In genomic region chr10:18659784-18660561, GRCh38 we compare ENCODE assay signal across 8 cellular contexts. TPM values are rescaled to one million over a fixed set of nuclear protein-coding genes. Genes with fewer than 3 reads are reported as not detected.
A peak's percentile ranks its signal among the peaks of the same experiment; 100 is the strongest.
DNase-seq lines count a peak whose midpoint lies in the region; ATAC-seq and TF ChIP-seq lines count a peak whose summit lies in the region.

No MANE protein-coding gene starts in this region.

- peaks cover 60% of the 10 kb centered on the region for H3K79me2 ChIP-seq in MM.1S (ENCODE audit: low read length)

- H3K9ac ChIP-seq in MM.1S (ENCODE audit: low read length) (peak overlapping the region; percentile 97), rectal smooth muscle tissue (ENCODE audit: low read length) (peak overlapping the region; percentile 91)

- no peaks in the 10 kb centered on the region for H3K9me2 ChIP-seq in MM.1S (replicated peaks; ENCODE audit: insufficient read depth, low read length)

- no peaks in the 10 kb centered on the region for H3K9me3 Mint-ChIP-seq in activated naive CD4-positive, alpha-beta T cell treated with anti-CD3 and anti-CD28 coated beads, Interleukin-2, amount 10 ng/mL, durations not matched to agents 7 days and 5 days
- no peaks in the 10 kb centered on the region for H3K9me3 Mint-ChIP-seq in activated T-helper 17 cell treated with anti-CD3 and anti-CD28 coated beads, Interleukin-2, amount 50 U/mL, for 72 hours

- 0 out of 2 replicates have a peak, but pooled peaks cover 4% of the 10 kb centered on the region for H4K20me1 ChIP-seq in MM.1S (ENCODE audit: insufficient read depth, low read length)

- peak overlapping the region; percentile 96 for H3K27ac Mint-ChIP-seq in activated naive CD4-positive, alpha-beta T cell treated with anti-CD3 and anti-CD28 coated beads, Interleukin-2, amount 10 ng/mL, durations not matched to agents 7 days and 5 days
- H3K27ac Mint-ChIP-seq in activated T-helper 17 cell treated with anti-CD3 and anti-CD28 coated beads, Interleukin-2, amount 50 U/mL, for 72 hours, result peak overlapping the region; percentile 96

- peak; percentile 13 for ATAC-seq in activated T-helper 17 cell treated with anti-CD3 and anti-CD28 coated beads, Interleukin-2, amount 50 U/mL, for 72 hours (replicated peaks)
- ATAC-seq in right cardiac atrium, result peak in 1 of 2 donors; percentile 3

- peak overlapping the region; percentile 36 for H3K4me2 ChIP-seq in MM.1S (ENCODE audit: low read depth, low read length)

- H3K9me3 ChIP-seq in MM.1S (replicated peaks; ENCODE audit: insufficient read depth, low read length), result no peaks in the 10 kb centered on the region
- no peaks in the 10 kb centered on the region for H3K9me3 ChIP-seq in right cardiac atrium (ENCODE audit: control insufficient read depth, low read length)

- H3K4me1 Mint-ChIP-seq in activated naive CD4-positive, alpha-beta T cell treated with anti-CD3 and anti-CD28 coated beads, Interleukin-2, amount 10 ng/mL, durations not matched to agents 7 days and 5 days, result peaks cover 49% of the 10 kb centered on the region
- peaks cover 18% of the 10 kb centered on the region for H3K4me1 Mint-ChIP-seq in activated T-helper 17 cell treated with anti-CD3 and anti-CD28 coated beads, Interleukin-2, amount 50 U/mL, for 72 hours

- peak; percentile 29 for DNase-seq in activated naive CD4-positive, alpha-beta T cell treated with anti-CD3 and anti-CD28 coated beads, Interleukin-2, amount 10 ng/mL, durations not matched to agents 7 days and 5 days
- no peak for DNase-seq in activated naive CD4-positive, alpha-beta T cell treated with Interleukin-2 at 50 U/mL for 16 hours
- DNase-seq in HEK293T (ENCODE audit: extremely low spot score), result peak; percentile 17
- peak; percentile 60 for DNase-seq in MM.1S
- DNase-seq in right cardiac atrium, result no peak
- DNase-seq in NCI-H2107 (lab: John Stamatoyannopoulos, UW), result no peak

- peak overlapping the region; percentile 77 for H2AFZ ChIP-seq in MM.1S (ENCODE audit: low read length)

- no peak for TF ChIP-seq CTCF in MM.1S (IDR thresholded peaks at IDR 0.05; ENCODE audit: low read length)

- CTCF ChIA-PET in activated naive CD4-positive, alpha-beta T cell treated with anti-CD3 and anti-CD28 coated beads, Interleukin-2, amount 10 ng/mL, durations not matched to agents 7 days and 5 days (lab: Charles Lee), result no interaction called here
- CTCF ChIA-PET in HEK293T (lab: Yijun Ruan, JAX), result no interaction called here

- H3K36me3 ChIP-seq in MM.1S (replicated peaks; ENCODE audit: insufficient read depth, low read length) (no peaks in the 10 kb centered on the region), rectal smooth muscle tissue (ENCODE audit: control insufficient read depth, insufficient read depth, low read length) (no peaks in the 10 kb centered on the region)

- intact Hi-C loops in right cardiac atrium (cut with DNase I), result no loop called here

- H3K4me1 ChIP-seq in MM.1S (ENCODE audit: low read length) (peaks cover 10% of the 10 kb centered on the region; the same call in 1 of the 2 replicates), right cardiac atrium (ENCODE audit: control insufficient read depth, insufficient read depth, low read length) (peaks cover 2% of the 10 kb centered on the region), rectal smooth muscle tissue (ENCODE audit: control insufficient read depth, insufficient read depth, low read length) (peaks cover 13% of the 10 kb centered on the region)

- no peaks in the 10 kb centered on the region for H3K27me3 Mint-ChIP-seq in activated naive CD4-positive, alpha-beta T cell treated with anti-CD3 and anti-CD28 coated beads, Interleukin-2, amount 10 ng/mL, durations not matched to agents 7 days and 5 days
- no peaks in the 10 kb centered on the region for H3K27me3 Mint-ChIP-seq in activated T-helper 17 cell treated with anti-CD3 and anti-CD28 coated beads, Interleukin-2, amount 50 U/mL, for 72 hours

- peaks cover 18% of the 10 kb centered on the region for H3K36me3 Mint-ChIP-seq in activated naive CD4-positive, alpha-beta T cell treated with anti-CD3 and anti-CD28 coated beads, Interleukin-2, amount 10 ng/mL, durations not matched to agents 7 days and 5 days
- H3K36me3 Mint-ChIP-seq in activated T-helper 17 cell treated with anti-CD3 and anti-CD28 coated beads, Interleukin-2, amount 50 U/mL, for 72 hours (ENCODE audit: low read depth), result peaks cover 51% of the 10 kb centered on the region

- peak overlapping the region; percentile 96 for H3K27ac ChIP-seq in MM.1S (ENCODE audit: low read length)
- peak overlapping the region; percentile 76 for H3K27ac ChIP-seq in right cardiac atrium (ENCODE audit: low read length)
- peak overlapping the region; percentile 97 for H3K27ac ChIP-seq in rectal smooth muscle tissue (ENCODE audit: low read depth, low read length)

- H3F3A ChIP-seq in MM.1S (ENCODE audit: insufficient read depth, low read length), result peaks cover 22% of the 10 kb centered on the region

- H3K27me3 ChIP-seq in MM.1S (replicated peaks; ENCODE audit: insufficient read depth, low read length) (no peaks in the 10 kb centered on the region), right cardiac atrium (ENCODE audit: control insufficient read depth, insufficient read depth) (no peaks in the 10 kb centered on the region), rectal smooth muscle tissue (ENCODE audit: control insufficient read depth, insufficient read depth, low read length) (no peaks in the 10 kb centered on the region)

- peak overlapping the region; percentile 93 for H3K4me3 ChIP-seq in MM.1S (ENCODE audit: low read length)
- H3K4me3 ChIP-seq in right cardiac atrium (ENCODE audit: low read length), result peak overlapping the region; percentile 57
- H3K4me3 ChIP-seq in rectal smooth muscle tissue (ENCODE audit: low read length), result peak overlapping the region; percentile 99

- H3K4me3 Mint-ChIP-seq in activated naive CD4-positive, alpha-beta T cell treated with anti-CD3 and anti-CD28 coated beads, Interleukin-2, amount 10 ng/mL, durations not matched to agents 7 days and 5 days, result peak overlapping the region; percentile 97
- H3K4me3 Mint-ChIP-seq in activated T-helper 17 cell treated with anti-CD3 and anti-CD28 coated beads, Interleukin-2, amount 50 U/mL, for 72 hours, result peak overlapping the region; percentile 97

- POLR2A ChIA-PET in HEK293T (lab: Yijun Ruan, JAX), result interaction anchor here (0.9 to 1.4 kb wide), 5 partner anchors 11 to 39 kb away, joined by 3 to 8 read pairs (median 3); no protein-coding TSS in a partner anchor

- 1% methylated on average over 25 of the region's 25 CpGs for WGBS in right cardiac atrium

TF ChIP-seq in HEK293T, 16 proteins besides CTCF, POLR2A, EP300 and RAD21:
- TF ChIP-seq BHLHE40 (IDR thresholded peaks at IDR 0.05; ENCODE audit: borderline replicate concordance), result no peak
- no peak for TF ChIP-seq TARDBP (IDR thresholded peaks at IDR 0.05)
- peak; percentile 82 for TF ChIP-seq ZNF384 (IDR thresholded peaks at IDR 0.05)

RNA-seq across cellular contexts. Expression of gene ARL5B, which starts 0.7 kb away (rescaled TPM):
- 10 to 100 TPM in 1 of 2 donors, 1 to 10 TPM in 1; 8.9 to 24.8 TPM for total RNA-seq in activated T-helper 17 cell treated with anti-CD3 and anti-CD28 coated beads, Interleukin-2, amount 50 U/mL, for 72 hours
- 10 to 100 TPM in 1 of 4 donors, 1 to 10 TPM in 3; 7.8 to 11.1 (median 8.5) TPM for total RNA-seq in right cardiac atrium
- polyA plus RNA-seq in right cardiac atrium, result 3.9 TPM

RNA-seq across cellular contexts. Expression of gene NSUN6, which starts 8.6 kb away (rescaled TPM):
- total RNA-seq in activated T-helper 17 cell treated with anti-CD3 and anti-CD28 coated beads, Interleukin-2, amount 50 U/mL, for 72 hours, result 10 to 100 TPM; 16.5 to 25.4 TPM
- total RNA-seq in right cardiac atrium, result 10 to 100 TPM in 3 of 4 donors, 1 to 10 TPM in 1; 7.3 to 13.0 (median 10.2) TPM
- polyA plus RNA-seq in right cardiac atrium, result 6.6 TPM

Comparison
In these comparisons a context has a peak if more than half of its experiments do, and no peak if none do; other contexts are left out.
1. DNase-seq: peak in activated naive CD4-positive, alpha-beta T cell treated with anti-CD3 and anti-CD28 coated beads, Interleukin-2, amount 10 ng/mL, durations not matched to agents 7 days and 5 days (single experiment), HEK293T (single experiment) and MM.1S (single experiment); none in activated naive CD4-positive, alpha-beta T cell treated with Interleukin-2 at 50 U/mL for 16 hours (single experiment), right cardiac atrium (0 of 3) and NCI-H2107 (single experiment).
2. Peak in every context shown above with its lines, with median percentiles within 50 percentile points of each other: H3K27ac ChIP-seq and H3K4me3 ChIP-seq.